ENCODE assay signal across 1 cellular context in the genomic region with DNA sequence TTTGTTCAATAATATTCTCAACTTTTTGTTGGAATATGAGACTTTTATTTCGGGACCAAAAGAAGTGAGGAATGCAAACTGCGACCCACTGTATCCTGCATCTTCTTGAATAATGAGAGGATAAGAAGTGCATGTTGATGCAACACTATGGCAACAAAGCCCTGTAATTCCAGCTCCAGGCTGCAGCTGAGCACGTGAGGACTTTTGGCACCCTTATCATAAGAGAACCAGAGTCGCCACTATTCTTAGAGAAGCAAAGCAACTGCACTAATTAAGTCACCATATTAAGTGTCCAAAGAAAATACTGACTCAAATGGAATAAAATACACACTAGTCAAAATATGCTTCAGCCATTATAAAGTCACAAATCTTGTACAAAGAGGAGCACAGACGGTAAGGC.
A peak's percentile ranks its signal among the peaks of the same experiment; 100 is the strongest.
TF ChIP-seq lines count a peak whose summit lies in the region.

No MANE protein-coding gene starts in this region.

TF ChIP-seq in K562, 482 proteins besides CTCF, POLR2A, EP300 and RAD21 (continued from another document):
- TF ChIP-seq, protein P1, sequence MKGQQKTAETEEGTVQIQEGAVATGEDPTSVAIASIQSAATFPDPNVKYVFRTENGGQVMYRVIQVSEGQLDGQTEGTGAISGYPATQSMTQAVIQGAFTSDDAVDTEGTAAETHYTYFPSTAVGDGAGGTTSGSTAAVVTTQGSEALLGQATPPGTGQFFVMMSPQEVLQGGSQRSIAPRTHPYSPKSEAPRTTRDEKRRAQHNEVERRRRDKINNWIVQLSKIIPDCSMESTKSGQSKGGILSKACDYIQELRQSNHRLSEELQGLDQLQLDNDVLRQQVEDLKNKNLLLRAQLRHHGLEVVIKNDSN (CRISPR knock-in tag; IDR thresholded peaks at IDR 0.05): peak; percentile 62
- peak; percentile 64 for TF ChIP-seq CXXC5 (CRISPR knock-in tag; IDR thresholded peaks at IDR 0.05)
- peak in 1 of 2 experiments; percentile 74; a peak in 2 of 4 replicates for TF ChIP-seq TRIM24 (IDR thresholded peaks at IDR 0.05)
- TF ChIP-seq CEBPG (CRISPR knock-in tag; IDR thresholded peaks at IDR 0.05): peak; percentile 51; the same call in 1 of the 2 replicates
- TF ChIP-seq CEBPG (tag; conservative IDR thresholded peaks at IDR 0.05 in 1 of 2, IDR thresholded peaks at IDR 0.05 in 1 of 2): peak in 1 of 2 experiments; percentile 81; a peak in 2 of 4 replicates
- TF ChIP-seq BHLHE40 (IDR thresholded peaks at IDR 0.05; ENCODE audit: low read length): peak; percentile 94
- TF ChIP-seq ZNF175 (CRISPR knock-in tag; IDR thresholded peaks at IDR 0.05; ENCODE audit: low read depth): peak; percentile 73; the same call in 1 of the 2 replicates
- TF ChIP-seq ATF2 (CRISPR knock-in tag; IDR thresholded peaks at IDR 0.05): no peak
- TF ChIP-seq MIER1 (IDR thresholded peaks at IDR 0.05; ENCODE audit: low read depth): no peak
- no peak for TF ChIP-seq HDAC3 (IDR thresholded peaks at IDR 0.05; ENCODE audit: borderline replicate concordance, partially characterized antibody)
- TF ChIP-seq SRSF7 (optimal IDR thresholded peaks at IDR 0.05; ENCODE audit: low read depth, low read length): no peak
- peak; percentile 57 for TF ChIP-seq RFX1 (IDR thresholded peaks at IDR 0.05)
- peak; percentile 55; the same call in 1 of the 2 replicates for TF ChIP-seq MYC (IDR thresholded peaks at IDR 0.05; ENCODE audit: low read depth, low read length)
- TF ChIP-seq MYC (CRISPR knock-in tag; IDR thresholded peaks at IDR 0.05; ENCODE audit: borderline replicate concordance, low read depth): no peak
- peak; percentile 30; the same call in 1 of the 2 replicates for TF ChIP-seq ARID1B (IDR thresholded peaks at IDR 0.05)
- TF ChIP-seq ZZZ3 (IDR thresholded peaks at IDR 0.05): no peak
- TF ChIP-seq RCOR1 (IDR thresholded peaks at IDR 0.05; ENCODE audit: borderline replicate concordance in 1 of 2, low read depth in 2 of 2, low read length in 2 of 2): peak in 1 of 2 experiments; percentile 23; a peak in 1 of 4 replicates
- TF ChIP-seq TRIM25 (IDR thresholded peaks at IDR 0.05; ENCODE audit: borderline replicate concordance): no peak
- 0 out of 2 replicates have a peak, but pooled peaks have one; percentile 21 for TF ChIP-seq CTBP1 (IDR thresholded peaks at IDR 0.05; ENCODE audit: borderline replicate concordance)
- TF ChIP-seq, protein P2, sequence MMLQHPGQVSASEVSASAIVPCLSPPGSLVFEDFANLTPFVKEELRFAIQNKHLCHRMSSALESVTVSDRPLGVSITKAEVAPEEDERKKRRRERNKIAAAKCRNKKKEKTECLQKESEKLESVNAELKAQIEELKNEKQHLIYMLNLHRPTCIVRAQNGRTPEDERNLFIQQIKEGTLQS (IDR thresholded peaks at IDR 0.05): peak; percentile 58; the same call in 1 of the 2 replicates
- TF ChIP-seq, protein P2 (CRISPR knock-in tag; conservative IDR thresholded peaks at IDR 0.05): no peak
- peak; percentile 25; the same call in 1 of the 2 replicates for TF ChIP-seq TAL1 (IDR thresholded peaks at IDR 0.05)
- peak; percentile 47; the same call in 1 of the 2 replicates for TF ChIP-seq ATF4 (CRISPR knock-in tag; IDR thresholded peaks at IDR 0.05)
- TF ChIP-seq SOX6 (IDR thresholded peaks at IDR 0.05): peak; percentile 51; the same call in 1 of the 2 replicates
- TF ChIP-seq DMBX1 (CRISPR knock-in tag; IDR thresholded peaks at IDR 0.05; ENCODE audit: borderline replicate concordance): peak; percentile 54; the same call in 1 of the 2 replicates
TF ChIP-seq in K562: peak in this region for 19.
